ENCODE assay signal across 27 cellular contexts in the genomic region with DNA sequence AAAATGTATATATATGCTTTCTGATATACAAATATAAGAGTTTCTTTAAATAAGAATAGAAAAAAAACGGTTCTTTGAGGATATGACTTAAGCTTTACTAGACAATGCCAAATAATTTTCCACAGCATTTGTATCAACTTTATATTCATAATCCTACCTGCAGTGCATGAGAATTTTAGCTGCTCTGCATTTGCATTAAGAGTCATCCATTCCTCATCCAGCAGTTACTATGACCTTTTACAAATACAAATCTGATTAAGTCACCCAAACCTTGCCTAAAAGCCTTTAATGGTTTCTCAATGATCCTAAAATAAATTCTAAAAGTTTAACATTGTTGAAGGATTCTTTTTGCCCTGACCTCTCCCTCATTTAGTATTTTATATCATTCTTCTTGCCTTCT.
"Had no signal": no experiment of that assay in that cellular context is flagged by ENCODE, and none has a peak within 500 bp of the region (broad histone marks: within the 10 kb centered on the region; RNA-seq: fewer than 3 reads in every experiment).

No MANE protein-coding gene starts in this region.

- DNase-seq: kidney glomerular epithelial cell; left colon; left lung; lower lobe of right lung; mammary epithelial cell; mesenchymal stem cell; naive thymus-derived CD8-positive, alpha-beta T cell; ovary; right lobe of liver; stimulated activated CD4-positive, alpha-beta T cell treated with anti-CD3 and anti-CD28 coated beads, Interleukin-1b, Interleukin-23, amount 100 ng/mL, for 48 hours; stimulated activated CD4-positive, alpha-beta T cell treated with anti-CD3 and anti-CD28 coated beads, Interleukin-2, amount 100 ng/mL, for 48 hours; stimulated activated CD4-positive, alpha-beta T cell treated with anti-CD3 and anti-CD28 coated beads, Interleukin-4, amount 100 ng/mL, for 4 hours; stimulated activated CD8-positive, alpha-beta memory T cell treated with anti-CD3 and anti-CD28 coated beads, Interleukin-4, amount 100 ng/mL, for 48 hours; stimulated activated naive CD4-positive, alpha-beta T cell treated with Interleukin-2 at 50 U/mL for 16 hours; stimulated activated naive CD8-positive, alpha-beta T cell treated with anti-CD3 and anti-CD28 coated beads, Interleukin-15, amount 100 ng/mL, for 72 hours; substantia nigra; uterus had no signal

- H3K27ac ChIP-seq: left lung, lower lobe of right lung, neutrophil, ovary, right atrium auricular region, right lobe of liver, tibial nerve, uterus had no signal

- H3K9me3 ChIP-seq: left lung, lower lobe of right lung, neutrophil, ovary, right atrium auricular region, right lobe of liver, tibial nerve, uterus had no signal

- H3K4me2 ChIP-seq: smooth muscle cell had no signal

- H3K27me3 ChIP-seq: left lung, neutrophil, ovary, right atrium auricular region, right lobe of liver, tibial nerve, uterus had no signal

- H3K27ac Mint-ChIP-seq: naive thymus-derived CD8-positive, alpha-beta T cell; nephron; progenitor cell of endocrine pancreas; stimulated activated memory B cell treated with anti-CD40 and anti-IgM and Interleukin-4, amounts not matched to agents 10 μg/mL and 1 μg/mL and 100 μg/mL, for 72 hours; stimulated activated naive CD8-positive, alpha-beta T cell treated with anti-CD3 and anti-CD28 coated beads, Interleukin-15, amount 100 ng/mL, for 72 hours; type B pancreatic cell had no signal

- H3K36me3 ChIP-seq: left lung, lower lobe of right lung, neutrophil, ovary, right atrium auricular region, right lobe of liver, tibial nerve, uterus had no signal

- ATAC-seq: left colon; left lung; lower lobe of right lung; naive thymus-derived CD8-positive, alpha-beta T cell; right lobe of liver; stimulated activated memory B cell treated with anti-CD40 and anti-IgM and Interleukin-4, amounts not matched to agents 10 μg/mL and 1 μg/mL and 100 μg/mL, for 72 hours; stimulated activated naive CD8-positive, alpha-beta T cell treated with anti-CD3 and anti-CD28 coated beads, Interleukin-15, amount 100 ng/mL, for 72 hours had no signal

- H3K27me3 Mint-ChIP-seq: progenitor cell of endocrine pancreas; stimulated activated memory B cell treated with anti-CD40 and anti-IgM and Interleukin-4, amounts not matched to agents 10 μg/mL and 1 μg/mL and 100 μg/mL, for 72 hours; stimulated activated naive CD8-positive, alpha-beta T cell treated with anti-CD3 and anti-CD28 coated beads, Interleukin-15, amount 100 ng/mL, for 72 hours; type B pancreatic cell had no signal

- H3K9me3 Mint-ChIP-seq: nephron, neural crest cell had no signal

- H3K4me1 ChIP-seq: left lung, lower lobe of right lung, right atrium auricular region, right lobe of liver, tibial nerve, uterus had no signal

- H3K4me1 Mint-ChIP-seq: naive thymus-derived CD8-positive, alpha-beta T cell; nephron; stimulated activated memory B cell treated with anti-CD40 and anti-IgM and Interleukin-4, amounts not matched to agents 10 μg/mL and 1 μg/mL and 100 μg/mL, for 72 hours; stimulated activated naive CD8-positive, alpha-beta T cell treated with anti-CD3 and anti-CD28 coated beads, Interleukin-15, amount 100 ng/mL, for 72 hours had no signal

- FAIRE-seq: keratinocyte had no signal

- H3K36me3 Mint-ChIP-seq: naive thymus-derived CD8-positive, alpha-beta T cell; stimulated activated memory B cell treated with anti-CD40 and anti-IgM and Interleukin-4, amounts not matched to agents 10 μg/mL and 1 μg/mL and 100 μg/mL, for 72 hours; type B pancreatic cell had no signal

- H3K4me3 Mint-ChIP-seq: naive thymus-derived CD8-positive, alpha-beta T cell; nephron; neural crest cell; stimulated activated memory B cell treated with anti-CD40 and anti-IgM and Interleukin-4, amounts not matched to agents 10 μg/mL and 1 μg/mL and 100 μg/mL, for 72 hours; stimulated activated naive CD8-positive, alpha-beta T cell treated with anti-CD3 and anti-CD28 coated beads, Interleukin-15, amount 100 ng/mL, for 72 hours; type B pancreatic cell had no signal

- H3K4me3 ChIP-seq: left lung, lower lobe of right lung, ovary, right atrium auricular region, right lobe of liver, smooth muscle cell, tibial nerve, uterus had no signal
